In the genomic region with DNA sequence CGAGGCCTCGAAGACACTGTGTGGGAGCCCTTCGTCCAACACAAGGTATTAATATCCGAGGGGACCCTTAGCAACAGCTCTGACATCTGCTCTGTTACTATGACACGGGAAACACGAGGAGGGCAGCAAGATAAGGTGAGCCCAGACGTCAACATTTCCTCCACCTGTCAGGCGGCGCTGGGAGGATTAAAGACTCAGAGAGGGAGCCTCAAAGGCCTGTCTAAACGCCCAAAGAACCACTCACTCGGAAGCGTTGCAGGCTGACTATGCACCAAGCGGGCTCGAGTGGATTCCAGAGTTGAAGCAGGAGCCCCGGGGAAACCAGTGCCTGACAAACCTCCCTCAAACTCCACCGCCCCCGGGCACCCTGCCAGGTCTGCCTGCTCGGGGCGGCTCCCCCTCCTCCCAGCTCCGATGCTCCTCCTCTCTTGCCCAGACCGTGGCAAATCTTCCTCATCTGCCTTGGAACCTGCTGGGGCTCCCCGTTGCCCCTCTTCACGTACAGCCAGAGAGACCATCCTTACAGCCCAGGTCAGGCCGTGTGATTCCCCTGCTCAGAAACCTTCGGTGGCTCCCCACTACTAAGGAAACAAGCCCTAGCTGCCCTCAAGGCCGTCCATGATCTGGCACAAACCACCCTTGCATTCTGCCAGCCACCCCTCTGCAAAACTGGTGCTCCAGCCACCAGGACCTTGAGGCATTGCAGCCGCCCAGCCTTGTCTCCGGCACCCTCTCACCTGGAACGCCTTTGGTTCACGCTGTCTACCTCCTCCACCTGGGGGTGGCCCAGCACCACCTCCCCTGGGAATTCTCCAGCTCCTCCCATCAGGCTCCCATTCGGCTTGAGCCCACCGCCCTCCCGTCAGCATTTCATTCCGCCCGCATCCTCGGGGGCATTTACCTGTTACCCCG, we compare ENCODE assay signal across 8 cellular contexts. TPM values are rescaled to one million over a fixed set of nuclear protein-coding genes. Genes with fewer than 3 reads are reported as not detected.
A peak's percentile ranks its signal among the peaks of the same experiment; 100 is the strongest.
DNase-seq lines count a peak whose midpoint lies in the region; ATAC-seq and TF ChIP-seq lines count a peak whose summit lies in the region.

No MANE protein-coding gene starts in this region.

- ATAC-seq in HG03571 (IDR thresholded peaks at IDR 0.05; ENCODE audit: unreplicated experiment), result no peak
- no peak for ATAC-seq in HG03280 (IDR thresholded peaks at IDR 0.05; ENCODE audit: unreplicated experiment)
- ATAC-seq in GM19351 (IDR thresholded peaks at IDR 0.05; ENCODE audit: unreplicated experiment), result no peak

- in situ Hi-C loops in KBM-7 (cut with MboI; ENCODE audit: low pct_unique_long_range_greater_than_20kb, low sequenced_read_pairs), result no loop called here

- H3K27me3 ChIP-seq in SJCRH30 (no peaks in the 10 kb centered on the region), left ventricle myocardium inferior (ENCODE audit: low read depth) (peaks cover 26% of the 10 kb centered on the region)

- H3K27ac ChIP-seq in SJCRH30 (no peak overlapping the region), left ventricle myocardium inferior (replicated peaks) (peak overlapping the region; percentile 42)

- no peak for TF ChIP-seq CTCF in left ventricle myocardium inferior (IDR thresholded peaks at IDR 0.05; ENCODE audit: borderline replicate concordance)

- DNase-seq in KBM-7, result peak; percentile 50
- DNase-seq in SJCRH30, result peak; percentile 64 to 68
- DNase-seq in left ventricle myocardium inferior, result peak; percentile 68
- peak; percentile 44 for DNase-seq in stimulated activated CD4-positive, alpha-beta T cell treated with anti-CD3 and anti-CD28 coated beads, Interleukin-2, amount 100 ng/mL, for 4 hours (ENCODE audit: low read depth)
- no peak for DNase-seq in cerebellar nuclear complex (lab: John Stamatoyannopoulos, UW)

- intact Hi-C loops in left ventricle myocardium inferior (cut with micrococcal nuclease), result no loop called here

- H3K9me3 ChIP-seq in SJCRH30 (replicated peaks) (no peaks in the 10 kb centered on the region), left ventricle myocardium inferior (replicated peaks) (no peaks in the 10 kb centered on the region)

- H3K36me3 ChIP-seq in SJCRH30 (no peaks in the 10 kb centered on the region), left ventricle myocardium inferior (no peaks in the 10 kb centered on the region)

- H3K4me3 ChIP-seq in SJCRH30, result no peak overlapping the region
- no peak overlapping the region for H3K4me3 ChIP-seq in left ventricle myocardium inferior

- H3K4me1 ChIP-seq in SJCRH30, result peaks cover 13% of the 10 kb centered on the region
- peaks cover 46% of the 10 kb centered on the region for H3K4me1 ChIP-seq in left ventricle myocardium inferior

RNA-seq across cellular contexts. Expression of gene RPH3AL, which starts 16.2 kb away (rescaled TPM):
- total RNA-seq in SJCRH30 (2014; rRNA removed; shearing (Covaris generic)), result 2.6 and 3.0 TPM in 2 replicates
- 4.0 TPM for total RNA-seq in left ventricle myocardium inferior

Comparison
In these comparisons a context has a peak if more than half of its experiments do, and no peak if none do; other contexts are left out.
1. DNase-seq: peak in KBM-7 (single experiment), SJCRH30 (2 of 2), left ventricle myocardium inferior (single experiment) and stimulated activated CD4-positive, alpha-beta T cell treated with anti-CD3 and anti-CD28 coated beads, Interleukin-2, amount 100 ng/mL, for 4 hours (single experiment); none in cerebellar nuclear complex (0 of 2).